ENCODE assay signal across 8 cellular contexts in genomic region chr12:119444462-119445044, GRCh38.
DNase-seq lines count a peak whose midpoint lies in the region; ATAC-seq and TF ChIP-seq lines count a peak whose summit lies in the region.

No MANE protein-coding gene starts in this region.

- H3K4me1 ChIP-seq in gastrocnemius medialis = no peaks in the 10 kb centered on the region

- peak; percentile 69 to 86 (median 84) for TF ChIP-seq CTCF in gastrocnemius medialis (IDR thresholded peaks at IDR 0.05 in 4 of 5, conservative IDR thresholded peaks at IDR 0.05 in 1 of 5)

- H3K27me3 ChIP-seq in gastrocnemius medialis = no peaks in the 10 kb centered on the region

- no peaks in the 10 kb centered on the region for H3K36me3 ChIP-seq in gastrocnemius medialis

- H3K9me3 ChIP-seq in gastrocnemius medialis = no peaks in the 10 kb centered on the region

- DNase-seq in NCI-H2227 (lab: John Stamatoyannopoulos, UW; ENCODE audit: unreplicated experiment) (peak; percentile 54), NCI-H2227 treated with DMSO at 0.1 percent for 48 hours (lab: John Stamatoyannopoulos, UW) (no peak), NCI-H748 (lab: John Stamatoyannopoulos, UW; ENCODE audit: unreplicated experiment) (peak; percentile 78), left cardiac atrium (peak; percentile 46), gastrocnemius medialis (peak; percentile 16 to 49)
- DNase-seq in activated T-helper 9 cell treated with anti-CD3 and anti-CD28 coated beads, Interleukin-2, amount 50 U/mL, for 16 hours (ENCODE audit: low read depth) = peak; percentile 0

- ATAC-seq in HG03175 (IDR thresholded peaks at IDR 0.05; ENCODE audit: unreplicated experiment) = peak; percentile 67
- ATAC-seq in left cardiac atrium = peak in 1 of 2 donors; percentile 33
- ATAC-seq in gastrocnemius medialis = peak in 1 of 2 donors; percentile 54
- ATAC-seq in GM21786 (IDR thresholded peaks at IDR 0.05; ENCODE audit: unreplicated experiment) = no peak

- H3K27ac ChIP-seq in gastrocnemius medialis = no peak overlapping the region

- TF ChIP-seq POLR2A in gastrocnemius medialis (IDR thresholded peaks at IDR 0.05) = no peak

- in situ Hi-C loops in gastrocnemius medialis (cut with MboI; ENCODE audit: low sequenced_read_pairs in 4 of 4) = loop anchor here in 3 of 4 donors (10.0 to 25.0 kb wide), 4 partner anchors 100 to 220 kb away; partner anchors contain the start of gene PRKAB1 (in 2 of the 3)

- H3K4me3 ChIP-seq in gastrocnemius medialis = no peak overlapping the region

- intact Hi-C loops in left cardiac atrium (cut with DNase I) (loop anchor here (1.0 to 10.0 kb wide), 3 partner anchors 101 to 200 kb away; no protein-coding TSS in a partner anchor), gastrocnemius medialis (cut with DNase I; ENCODE audit: low total_unique reads) (loop anchor here (2.0 to 5.0 kb wide), 2 partner anchors 203 to 214 kb away; no protein-coding TSS in a partner anchor)
